Comparison of ENCODE assay signal across 19 cellular contexts in the genomic region with DNA sequence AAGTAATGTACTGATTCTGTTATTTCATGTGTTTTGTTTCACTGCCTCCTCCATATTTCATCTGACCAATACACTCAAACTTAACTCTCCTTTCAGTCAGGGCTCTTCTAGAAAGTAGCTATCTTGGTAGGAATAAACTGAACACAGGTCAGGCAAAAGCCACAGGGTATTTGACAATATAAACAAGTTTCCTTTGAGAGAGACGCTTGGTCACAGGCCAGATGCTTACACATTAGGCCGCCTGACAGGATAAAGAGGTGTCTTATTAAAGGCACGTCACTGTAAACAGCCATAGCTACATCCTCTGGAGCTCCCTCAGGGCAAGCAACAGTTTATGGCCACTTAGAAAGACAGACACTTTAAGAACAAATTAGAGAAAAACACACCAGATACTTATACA.
A peak's percentile ranks its signal among the peaks of the same experiment; 100 is the strongest.
DNase-seq lines count a peak whose midpoint lies in the region; ATAC-seq and TF ChIP-seq lines count a peak whose summit lies in the region.
"Had no signal": no experiment of that assay in that cellular context is flagged by ENCODE, and none has a peak within 500 bp of the region (broad histone marks: within the 10 kb centered on the region; RNA-seq: fewer than 3 reads in every experiment).

No MANE protein-coding gene starts in this region.

- H4K20me1 ChIP-seq in smooth muscle cell (ENCODE audit: low read depth), result no peaks in the 10 kb centered on the region

- H3K9ac ChIP-seq in smooth muscle cell (ENCODE audit: low read depth), result no peak overlapping the region

- no peak for TF ChIP-seq CTCF in smooth muscle cell (IDR thresholded peaks at IDR 0.05; ENCODE audit: borderline replicate concordance, insufficient read depth, poor library complexity, severe bottlenecking)
- no peak for TF ChIP-seq CTCF in GM10248 (IDR thresholded peaks at IDR 0.05; ENCODE audit: control extremely low read depth, extremely low read depth, low read depth, missing control alignments)

- H3K4me1 ChIP-seq in smooth muscle cell (ENCODE audit: low read depth), result no peaks in the 10 kb centered on the region

- peak overlapping the region; percentile 6 for H2AFZ ChIP-seq in smooth muscle cell (ENCODE audit: low read depth)

- CTCF ChIA-PET in GM10248 (lab: Yijun Ruan, JAX), result interaction anchor here (1.5 kb wide), 1 partner anchor 14 kb away, joined by 5 read pairs; no protein-coding TSS in a partner anchor

- H3F3A ChIP-seq in smooth muscle cell (ENCODE audit: low read depth), result peaks cover 3% of the 10 kb centered on the region

- DNase-seq in EH (ENCODE audit: low read depth), result peak; percentile 37
- peak; percentile 73 for DNase-seq in NCI-H69 (lab: John Stamatoyannopoulos, UW)
- peak; percentile 89 for DNase-seq in iris pigment epithelial cell (ENCODE audit: low read depth)
- no peak for DNase-seq in smooth muscle cell (lab: John Stamatoyannopoulos, UW; ENCODE audit: unreplicated experiment)
- no peak for DNase-seq in GM10248 (ENCODE audit: extremely low spot score)
- DNase-seq: Calu3; CD4-positive, alpha-beta T cell; DMS79; GOT3; Kasumi-1; NCI-H1105; NCI-H1694; NCI-H345; NCI-H526 treated with DMSO at 0.1 percent for 48 hours; OCI-M1 had no signal

- H3K27me3 ChIP-seq in smooth muscle cell (ENCODE audit: low read depth), result no peaks in the 10 kb centered on the region

- no peaks in the 10 kb centered on the region for H3K36me3 ChIP-seq in smooth muscle cell (ENCODE audit: low read depth)

- H3K9me3 ChIP-seq in smooth muscle cell (replicated peaks; ENCODE audit: low read depth), result no peaks in the 10 kb centered on the region

- no peak overlapping the region for H3K4me2 ChIP-seq in smooth muscle cell

- ATAC-seq in GM21786 (IDR thresholded peaks at IDR 0.05; ENCODE audit: unreplicated experiment) (no peak), GM21381 (IDR thresholded peaks at IDR 0.05; ENCODE audit: unreplicated experiment) (no peak)
- ATAC-seq: GM12878 had no signal

- no peaks in the 10 kb centered on the region for H3K79me2 ChIP-seq in smooth muscle cell (ENCODE audit: low read depth)

- no peak overlapping the region for H3K4me3 ChIP-seq in smooth muscle cell
- H3K4me3 ChIP-seq: GM12878 had no signal

- 5% methylated on average over 3 of the region's 3 CpGs for WGBS in smooth muscle cell (ENCODE audit: low lambda C conversion rate)

- H3K27ac ChIP-seq in smooth muscle cell (ENCODE audit: low read depth), result peak overlapping the region; percentile 5
- H3K27ac ChIP-seq: RWPE1 had no signal

- POLR2A ChIA-PET in GM10248 (lab: Yijun Ruan, JAX), result no interaction called here

Comparison
In these comparisons a context has a peak if more than half of its experiments do, and no peak if none do; other contexts are left out.
1. DNase-seq: peak in EH (single experiment), NCI-H69 (single experiment) and iris pigment epithelial cell (single experiment); none in smooth muscle cell (single experiment) and GM10248 (single experiment).